22 cellular contexts compared by ENCODE assay signal in the genomic region with DNA sequence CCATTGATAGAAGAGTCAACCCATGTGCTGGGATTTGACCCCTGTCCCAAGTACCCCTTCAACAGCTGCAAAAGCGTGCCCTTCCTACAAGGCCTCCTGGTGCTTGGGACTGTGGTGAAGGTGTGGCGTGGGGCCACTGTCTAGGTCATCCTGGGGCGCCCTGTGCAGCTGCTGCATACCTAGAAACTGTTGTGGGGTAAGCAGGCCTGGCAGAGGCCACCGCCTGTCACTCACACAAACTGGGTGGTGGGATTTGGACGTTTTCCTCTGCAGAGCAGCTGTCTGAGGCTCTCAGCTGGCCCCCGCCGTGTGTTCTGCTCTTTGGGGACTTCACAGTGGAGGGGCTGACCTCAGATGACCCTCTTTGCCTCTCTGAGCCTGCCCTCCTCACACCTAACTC.
"Had no signal": no experiment of that assay in that cellular context is flagged by ENCODE, and none has a peak within 500 bp of the region (broad histone marks: within the 10 kb centered on the region; RNA-seq: fewer than 3 reads in every experiment).

No MANE protein-coding gene starts in this region.

- H3K36me3 ChIP-seq: brain microvascular endothelial cell, cardiac muscle cell had no signal

- DNase-seq: activated CD4-positive, alpha-beta T cell treated with anti-CD3 and anti-CD28 coated beads, Interleukin-2, amount 10 ng/mL, durations not matched to agents 24 days and 14 days; activated CD4-positive, alpha-beta T cell treated with anti-CD3 and anti-CD28 coated beads, Interleukin-2, amount 50 U/mL, for 48 hours; activated CD4-positive, CD25-positive, alpha-beta regulatory T cell treated with anti-CD3 and anti-CD28 coated beads, Interleukin-2, amount 50 U/mL, for 72 hours; activated CD8-positive, alpha-beta memory T cell treated with anti-CD3 and anti-CD28 coated beads, Interleukin-2, amount 10 ng/mL, durations not matched to agents 7 days and 5 days; activated effector memory CD4-positive, alpha-beta T cell treated with Interleukin-2 at 50 U/mL for 16 hours; activated naive CD4-positive, alpha-beta T cell treated with Interleukin-2 at 50 U/mL for 16 hours; activated T-cell treated with anti-CD3 and anti-CD28 coated beads, Interleukin-2, amount 50 U/mL, for 24 hours; brain microvascular endothelial cell; cerebellar nuclear complex; KG1; NCI-H1048; NCI-H146; NCI-H187 treated with DMSO at 0.1 percent for 48 hours; NCI-H2081 treated with DMSO at 0.1 percent for 48 hours; NCI-H446 treated with DMSO at 0.1 percent for 48 hours; NCI-H524 treated with DMSO at 0.1 percent for 48 hours; NCI-H748 treated with DMSO at 0.1 percent for 48 hours; SK-N-SH had no signal

- H3K27ac ChIP-seq: brain microvascular endothelial cell, cardiac muscle cell had no signal

- H3K27me3 ChIP-seq: brain microvascular endothelial cell, cardiac muscle cell had no signal

- H3K9ac ChIP-seq: SK-N-SH had no signal

- H3K9me3 Mint-ChIP-seq: activated CD4-positive, alpha-beta T cell treated with anti-CD3 and anti-CD28 coated beads, Interleukin-2, amount 10 ng/mL, durations not matched to agents 24 days and 14 days; activated T-cell treated with anti-CD3 and anti-CD28 coated beads, Interleukin-2, amount 50 U/mL, for 24 hours; activated T-helper 1 cell treated with anti-CD3 and anti-CD28 coated beads, Interleukin-12 subunit alpha, Interleukin-12 subunit beta, Interleukin-2, Interleukin-4 antibody, amounts not matched to agents 30 ng/mL and 10 ng/mL and 1 ng/mL, durations not matched to agents 14 hours and 24 hours and 36 hours had no signal

- H3K4me2 ChIP-seq: SK-N-SH had no signal

- ATAC-seq: activated CD8-positive, alpha-beta memory T cell treated with anti-CD3 and anti-CD28 coated beads, Interleukin-2, amount 10 ng/mL, durations not matched to agents 7 days and 5 days; WTC11 had no signal

- H3K4me3 Mint-ChIP-seq: activated CD4-positive, alpha-beta T cell treated with anti-CD3 and anti-CD28 coated beads, Interleukin-2, amount 10 ng/mL, durations not matched to agents 24 days and 14 days; activated CD8-positive, alpha-beta memory T cell treated with anti-CD3 and anti-CD28 coated beads, Interleukin-2, amount 10 ng/mL, durations not matched to agents 7 days and 5 days; activated naive CD8-positive, alpha-beta T cell; activated T-cell treated with anti-CD3 and anti-CD28 coated beads, Interleukin-2, amount 50 U/mL, for 24 hours; activated T-helper 1 cell treated with anti-CD3 and anti-CD28 coated beads, Interleukin-12 subunit alpha, Interleukin-12 subunit beta, Interleukin-2, Interleukin-4 antibody, amounts not matched to agents 30 ng/mL and 10 ng/mL and 1 ng/mL, durations not matched to agents 14 hours and 24 hours and 36 hours; WTC11 had no signal

- H3K4me3 ChIP-seq: cardiac muscle cell had no signal

- H3K27me3 Mint-ChIP-seq: activated CD4-positive, alpha-beta T cell treated with anti-CD3 and anti-CD28 coated beads, Interleukin-2, amount 10 ng/mL, durations not matched to agents 24 days and 14 days; activated CD8-positive, alpha-beta memory T cell treated with anti-CD3 and anti-CD28 coated beads, Interleukin-2, amount 10 ng/mL, durations not matched to agents 7 days and 5 days; activated naive CD8-positive, alpha-beta T cell had no signal

- H3K36me3 Mint-ChIP-seq: activated naive CD8-positive, alpha-beta T cell had no signal

- H3K9me3 ChIP-seq: SK-N-SH had no signal

- H3K27ac Mint-ChIP-seq: activated CD8-positive, alpha-beta memory T cell treated with anti-CD3 and anti-CD28 coated beads, Interleukin-2, amount 10 ng/mL, durations not matched to agents 7 days and 5 days; activated naive CD8-positive, alpha-beta T cell; activated T-helper 1 cell treated with anti-CD3 and anti-CD28 coated beads, Interleukin-12 subunit alpha, Interleukin-12 subunit beta, Interleukin-2, Interleukin-4 antibody, amounts not matched to agents 30 ng/mL and 10 ng/mL and 1 ng/mL, durations not matched to agents 14 hours and 24 hours and 36 hours; WTC11 had no signal
